ENCODE assay signal across 8 cellular contexts in genomic region chr7:35253680-35254495, GRCh38. TPM values are rescaled to one million over a fixed set of nuclear protein-coding genes. Genes with fewer than 3 reads are reported as not detected.
DNase-seq lines count a peak whose midpoint lies in the region; TF ChIP-seq lines count a peak whose summit lies in the region.

TBX20 (minus strand) TSS chr7:35254100; CDS start chr7:35253620, 480 bp downstream.

- no peaks in the 10 kb centered on the region for H3K36me3 ChIP-seq in HAP-1 (replicated peaks)
- no peaks in the 10 kb centered on the region for H3K36me3 ChIP-seq in neuron (ENCODE audit: insufficient read depth, low read length)

- peaks cover 94 to 98% (median 97%) of the 10 kb centered on the region in 3 donors for H3K27me3 Mint-ChIP-seq in CD14-positive monocyte (ENCODE audit: low read depth in 3 of 3)
- H3K27me3 Mint-ChIP-seq in T-helper 1 cell treated with Interleukin-12 subunit alpha and Interleukin-12 subunit beta and Interleukin-4 antibody, amounts not matched to agents 30 μg/mL and 1 μg/mL, for 36 hours (ENCODE audit: low read depth), result peaks cover 88% of the 10 kb centered on the region

- peak within 1 kb of the TSS; percentile 82 for H2AFZ ChIP-seq in neuron (ENCODE audit: low read depth, low read length)

- no peaks in the 10 kb centered on the region for H3K27me3 ChIP-seq in HAP-1 (ENCODE audit: low read depth)
- peaks cover 100% of the 10 kb centered on the region for H3K27me3 ChIP-seq in neuron (ENCODE audit: insufficient read depth, low read length)

- H3K4me1 ChIP-seq in HAP-1 (peaks cover 13% of the 10 kb centered on the region), neuron (ENCODE audit: insufficient read depth, low read length) (no peaks in the 10 kb centered on the region)

- H3K4me3 ChIP-seq in HAP-1 (peak within 1 kb of the TSS; percentile 64), fibroblast of the aortic adventitia (ENCODE audit: low read depth, low read length) (peak within 1 kb of the TSS; percentile 84), neuron (ENCODE audit: low read length) (peak within 1 kb of the TSS; percentile 44)

- H3K27ac Mint-ChIP-seq in CD14-positive monocyte, result no peak within 1 kb of the TSS
- H3K27ac Mint-ChIP-seq in T-helper 1 cell treated with Interleukin-12 subunit alpha and Interleukin-12 subunit beta and Interleukin-4 antibody, amounts not matched to agents 30 μg/mL and 1 μg/mL, for 36 hours, result peak within 1 kb of the TSS; percentile 62

- H3K9me3 ChIP-seq in HAP-1 (peaks cover 2% of the 10 kb centered on the region; the same call in 1 of the 2 replicates), neuron (ENCODE audit: low read length) (no peaks in the 10 kb centered on the region)

- DNase-seq in CD14-positive monocyte (ENCODE audit: low spot score) (no peak), HAP-1 (ENCODE audit: low spot score in 2 of 2) (peak; percentile 69 to 81), fibroblast of the aortic adventitia (ENCODE audit: low read depth) (peak; percentile 74), SHP77 (lab: John Stamatoyannopoulos, UW) (no peak), NCI-H146 treated with DMSO at 0.1 percent for 48 hours (lab: John Stamatoyannopoulos, UW; ENCODE audit: unreplicated experiment) (no peak), NCI-H1436 treated with DMSO at 0.1 percent for 48 hours (lab: John Stamatoyannopoulos, UW) (no peak)

- H3K4me3 Mint-ChIP-seq in CD14-positive monocyte, result peak within 1 kb of the TSS; percentile 61 to 86
- peak within 1 kb of the TSS; percentile 48 for H3K4me3 Mint-ChIP-seq in T-helper 1 cell treated with Interleukin-12 subunit alpha and Interleukin-12 subunit beta and Interleukin-4 antibody, amounts not matched to agents 30 μg/mL and 1 μg/mL, for 36 hours

- peaks cover 20% of the 10 kb centered on the region for H3K4me1 Mint-ChIP-seq in CD14-positive monocyte
- H3K4me1 Mint-ChIP-seq in T-helper 1 cell treated with Interleukin-12 subunit alpha and Interleukin-12 subunit beta and Interleukin-4 antibody, amounts not matched to agents 30 μg/mL and 1 μg/mL, for 36 hours (ENCODE audit: low read depth), result peaks cover 12% of the 10 kb centered on the region

- intact Hi-C loops in CD14-positive monocyte (cut with micrococcal nuclease), result no loop called here

- H3K36me3 Mint-ChIP-seq in CD14-positive monocyte, result peaks cover 18 to 21% of the 10 kb centered on the region in 2 donors
- H3K36me3 Mint-ChIP-seq in T-helper 1 cell treated with Interleukin-12 subunit alpha and Interleukin-12 subunit beta and Interleukin-4 antibody, amounts not matched to agents 30 μg/mL and 1 μg/mL, for 36 hours (ENCODE audit: low read depth), result peaks cover 8% of the 10 kb centered on the region

- H3K9me3 Mint-ChIP-seq in CD14-positive monocyte, result peaks cover 6 to 51% (median 39%) of the 10 kb centered on the region in 7 donors
- H3K9me3 Mint-ChIP-seq in T-helper 1 cell treated with Interleukin-12 subunit alpha and Interleukin-12 subunit beta and Interleukin-4 antibody, amounts not matched to agents 30 μg/mL and 1 μg/mL, for 36 hours, result peaks cover 7% of the 10 kb centered on the region

- TF ChIP-seq CTCF in CD14-positive monocyte (IDR thresholded peaks at IDR 0.05) (no peak), fibroblast of the aortic adventitia (IDR thresholded peaks at IDR 0.05; ENCODE audit: insufficient read depth, low read length) (no peak)

- in situ Hi-C loops in HAP-1 (cut with MboI; ENCODE audit: low sequenced_read_pairs), result no loop called here

RNA-seq across cellular contexts. Expression of gene TBX20, which starts in this region (rescaled TPM):
- polyA plus RNA-seq in CD14-positive monocyte, result not detected
- total RNA-seq in fibroblast of the aortic adventitia (ENCODE audit: low replicate concordance), result 2.0 and 6.4 TPM in 2 replicates

Comparison
In these comparisons a context has a peak if more than half of its experiments do, and no peak if none do; other contexts are left out.
1. DNase-seq: peak in HAP-1 (2 of 2) and fibroblast of the aortic adventitia (single experiment); none in CD14-positive monocyte (single experiment), SHP77 (0 of 2), NCI-H146 treated with DMSO at 0.1 percent for 48 hours (single experiment) and NCI-H1436 treated with DMSO at 0.1 percent for 48 hours (single experiment).
2. Peak in every context shown above with its lines, with median percentiles within 50 percentile points of each other: H3K4me3 ChIP-seq.